In genomic region chr22:41947181-41948080, GRCh38 we compare ENCODE assay signal across 1 cellular context.
TF ChIP-seq lines count a peak whose summit lies in the region.

No MANE protein-coding gene starts in this region.

TF ChIP-seq in HepG2, 621 proteins besides CTCF, POLR2A, EP300 and RAD21 (continued from another document and continues in another):
- TF ChIP-seq RNF219 (CRISPR knock-in tag; IDR thresholded peaks at IDR 0.05), result 0 out of 2 replicates have a peak, but pooled peaks have one; percentile 31
- TF ChIP-seq MZF1 (CRISPR knock-in tag; IDR thresholded peaks at IDR 0.05; ENCODE audit: borderline replicate concordance), result 0 out of 2 replicates have a peak, but pooled peaks have one; percentile 7
- no peak for TF ChIP-seq RBFOX2 (IDR thresholded peaks at IDR 0.05; ENCODE audit: low read depth, low read length)
- no peak for TF ChIP-seq TFAP4 (IDR thresholded peaks at IDR 0.05; ENCODE audit: borderline replicate concordance, low read depth)
- no peak for TF ChIP-seq NFIC (IDR thresholded peaks at IDR 0.05; ENCODE audit: low read length)
- 0 out of 2 replicates have a peak, but pooled peaks have one; percentile 9 for TF ChIP-seq ZNF839 (CRISPR knock-in tag; IDR thresholded peaks at IDR 0.05; ENCODE audit: borderline replicate concordance)
- no peak for TF ChIP-seq HOXA9 (CRISPR knock-in tag; IDR thresholded peaks at IDR 0.05; ENCODE audit: borderline replicate concordance)
- no peak for TF ChIP-seq ZNF724P (CRISPR knock-in tag; IDR thresholded peaks at IDR 0.05; ENCODE audit: borderline replicate concordance)
- no peak for TF ChIP-seq ZNF816 (CRISPR knock-in tag; IDR thresholded peaks at IDR 0.05; ENCODE audit: borderline replicate concordance)
- TF ChIP-seq ZSCAN31 (CRISPR knock-in tag; IDR thresholded peaks at IDR 0.05; ENCODE audit: low read depth), result no peak
- TF ChIP-seq ZNF329 (CRISPR knock-in tag; IDR thresholded peaks at IDR 0.05; ENCODE audit: low read depth), result no peak
- TF ChIP-seq, protein P1, sequence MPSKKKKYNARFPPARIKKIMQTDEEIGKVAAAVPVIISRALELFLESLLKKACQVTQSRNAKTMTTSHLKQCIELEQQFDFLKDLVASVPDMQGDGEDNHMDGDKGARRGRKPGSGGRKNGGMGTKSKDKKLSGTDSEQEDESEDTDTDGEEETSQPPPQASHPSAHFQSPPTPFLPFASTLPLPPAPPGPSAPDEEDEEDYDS (CRISPR knock-in tag; IDR thresholded peaks at IDR 0.05), result no peak
- TF ChIP-seq, protein P2, sequence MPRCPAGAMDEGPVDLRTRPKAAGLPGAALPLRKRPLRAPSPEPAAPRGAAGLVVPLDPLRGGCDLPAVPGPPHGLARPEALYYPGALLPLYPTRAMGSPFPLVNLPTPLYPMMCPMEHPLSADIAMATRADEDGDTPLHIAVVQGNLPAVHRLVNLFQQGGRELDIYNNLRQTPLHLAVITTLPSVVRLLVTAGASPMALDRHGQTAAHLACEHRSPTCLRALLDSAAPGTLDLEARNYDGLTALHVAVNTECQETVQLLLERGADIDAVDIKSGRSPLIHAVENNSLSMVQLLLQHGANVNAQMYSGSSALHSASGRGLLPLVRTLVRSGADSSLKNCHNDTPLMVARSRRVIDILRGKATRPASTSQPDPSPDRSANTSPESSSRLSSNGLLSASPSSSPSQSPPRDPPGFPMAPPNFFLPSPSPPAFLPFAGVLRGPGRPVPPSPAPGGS (CRISPR knock-in tag; IDR thresholded peaks at IDR 0.05), result no peak
- no peak for TF ChIP-seq SIN3A (IDR thresholded peaks at IDR 0.05; ENCODE audit: borderline replicate concordance, low read depth, low read length)
- TF ChIP-seq PHF21A (CRISPR knock-in tag; IDR thresholded peaks at IDR 0.05), result peak; percentile 32; the same call in 1 of the 2 replicates
- 0 out of 2 replicates have a peak, but pooled peaks have one; percentile 15 for TF ChIP-seq ZMYM4 (CRISPR knock-in tag; IDR thresholded peaks at IDR 0.05)
- no peak for TF ChIP-seq ZNF264 (CRISPR knock-in tag; IDR thresholded peaks at IDR 0.05)
- no peak for TF ChIP-seq PATZ1 (CRISPR knock-in tag; IDR thresholded peaks at IDR 0.05)
- TF ChIP-seq ZNF672 (CRISPR knock-in tag; IDR thresholded peaks at IDR 0.05), result no peak
- no peak for TF ChIP-seq ESRRA (CRISPR knock-in tag; IDR thresholded peaks at IDR 0.05; ENCODE audit: low read depth)
- TF ChIP-seq ZNF891 (CRISPR knock-in tag; IDR thresholded peaks at IDR 0.05), result no peak
- no peak for TF ChIP-seq ISL2 (CRISPR knock-in tag; IDR thresholded peaks at IDR 0.05)
- no peak for TF ChIP-seq TCF12 (IDR thresholded peaks at IDR 0.05)
- no peak for TF ChIP-seq TCF12 (CRISPR knock-in tag; IDR thresholded peaks at IDR 0.05)
- no peak for TF ChIP-seq DDIT3 (CRISPR knock-in tag; IDR thresholded peaks at IDR 0.05)
- no peak for TF ChIP-seq NR2C2 (CRISPR knock-in tag; IDR thresholded peaks at IDR 0.05; ENCODE audit: borderline replicate concordance)
- TF ChIP-seq SRSF4 (IDR thresholded peaks at IDR 0.05; ENCODE audit: low read depth, low read length, poor library complexity, severe bottlenecking), result no peak
- TF ChIP-seq ZMYM3 (CRISPR knock-in tag; IDR thresholded peaks at IDR 0.05), result no peak
- TF ChIP-seq, protein P3, sequence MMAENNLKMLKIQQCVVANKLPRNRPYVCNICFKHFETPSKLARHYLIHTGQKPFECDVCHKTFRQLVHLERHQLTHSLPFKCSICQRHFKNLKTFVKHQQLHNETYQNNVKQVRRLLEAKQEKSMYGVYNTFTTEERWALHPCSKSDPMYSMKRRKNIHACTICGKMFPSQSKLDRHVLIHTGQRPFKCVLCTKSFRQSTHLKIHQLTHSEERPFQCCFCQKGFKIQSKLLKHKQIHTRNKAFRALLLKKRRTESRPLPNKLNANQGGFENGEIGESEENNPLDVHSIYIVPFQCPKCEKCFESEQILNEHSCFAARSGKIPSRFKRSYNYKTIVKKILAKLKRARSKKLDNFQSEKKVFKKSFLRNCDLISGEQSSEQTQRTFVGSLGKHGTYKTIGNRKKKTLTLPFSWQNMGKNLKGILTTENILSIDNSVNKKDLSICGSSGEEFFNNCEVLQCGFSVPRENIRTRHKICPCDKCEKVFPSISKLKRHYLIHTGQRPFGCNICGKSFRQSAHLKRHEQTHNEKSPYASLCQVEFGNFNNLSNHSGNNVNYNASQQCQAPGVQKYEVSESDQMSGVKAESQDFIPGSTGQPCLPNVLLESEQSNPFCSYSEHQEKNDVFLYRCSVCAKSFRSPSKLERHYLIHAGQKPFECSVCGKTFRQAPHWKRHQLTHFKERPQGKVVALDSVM (CRISPR knock-in tag; IDR thresholded peaks at IDR 0.05), result no peak
- no peak for TF ChIP-seq FOXO1 (CRISPR knock-in tag; IDR thresholded peaks at IDR 0.05)
- no peak for TF ChIP-seq ZFP37 (CRISPR knock-in tag; IDR thresholded peaks at IDR 0.05; ENCODE audit: borderline replicate concordance)
- no peak; the same call in 1 of the 2 replicates for TF ChIP-seq ZNF3 (CRISPR knock-in tag; IDR thresholded peaks at IDR 0.05)
- TF ChIP-seq ZNF746 (CRISPR knock-in tag; IDR thresholded peaks at IDR 0.05), result no peak; the same call in 1 of the 2 replicates
- no peak for TF ChIP-seq PAWR (CRISPR knock-in tag; IDR thresholded peaks at IDR 0.05; ENCODE audit: borderline replicate concordance)
- TF ChIP-seq RFXANK (CRISPR knock-in tag; IDR thresholded peaks at IDR 0.05), result no peak
- TF ChIP-seq ZNF260 (CRISPR knock-in tag; IDR thresholded peaks at IDR 0.05; ENCODE audit: borderline replicate concordance, low read depth), result no peak
- TF ChIP-seq CCDC6 (CRISPR knock-in tag; IDR thresholded peaks at IDR 0.05), result no peak
- TF ChIP-seq, protein P4, sequence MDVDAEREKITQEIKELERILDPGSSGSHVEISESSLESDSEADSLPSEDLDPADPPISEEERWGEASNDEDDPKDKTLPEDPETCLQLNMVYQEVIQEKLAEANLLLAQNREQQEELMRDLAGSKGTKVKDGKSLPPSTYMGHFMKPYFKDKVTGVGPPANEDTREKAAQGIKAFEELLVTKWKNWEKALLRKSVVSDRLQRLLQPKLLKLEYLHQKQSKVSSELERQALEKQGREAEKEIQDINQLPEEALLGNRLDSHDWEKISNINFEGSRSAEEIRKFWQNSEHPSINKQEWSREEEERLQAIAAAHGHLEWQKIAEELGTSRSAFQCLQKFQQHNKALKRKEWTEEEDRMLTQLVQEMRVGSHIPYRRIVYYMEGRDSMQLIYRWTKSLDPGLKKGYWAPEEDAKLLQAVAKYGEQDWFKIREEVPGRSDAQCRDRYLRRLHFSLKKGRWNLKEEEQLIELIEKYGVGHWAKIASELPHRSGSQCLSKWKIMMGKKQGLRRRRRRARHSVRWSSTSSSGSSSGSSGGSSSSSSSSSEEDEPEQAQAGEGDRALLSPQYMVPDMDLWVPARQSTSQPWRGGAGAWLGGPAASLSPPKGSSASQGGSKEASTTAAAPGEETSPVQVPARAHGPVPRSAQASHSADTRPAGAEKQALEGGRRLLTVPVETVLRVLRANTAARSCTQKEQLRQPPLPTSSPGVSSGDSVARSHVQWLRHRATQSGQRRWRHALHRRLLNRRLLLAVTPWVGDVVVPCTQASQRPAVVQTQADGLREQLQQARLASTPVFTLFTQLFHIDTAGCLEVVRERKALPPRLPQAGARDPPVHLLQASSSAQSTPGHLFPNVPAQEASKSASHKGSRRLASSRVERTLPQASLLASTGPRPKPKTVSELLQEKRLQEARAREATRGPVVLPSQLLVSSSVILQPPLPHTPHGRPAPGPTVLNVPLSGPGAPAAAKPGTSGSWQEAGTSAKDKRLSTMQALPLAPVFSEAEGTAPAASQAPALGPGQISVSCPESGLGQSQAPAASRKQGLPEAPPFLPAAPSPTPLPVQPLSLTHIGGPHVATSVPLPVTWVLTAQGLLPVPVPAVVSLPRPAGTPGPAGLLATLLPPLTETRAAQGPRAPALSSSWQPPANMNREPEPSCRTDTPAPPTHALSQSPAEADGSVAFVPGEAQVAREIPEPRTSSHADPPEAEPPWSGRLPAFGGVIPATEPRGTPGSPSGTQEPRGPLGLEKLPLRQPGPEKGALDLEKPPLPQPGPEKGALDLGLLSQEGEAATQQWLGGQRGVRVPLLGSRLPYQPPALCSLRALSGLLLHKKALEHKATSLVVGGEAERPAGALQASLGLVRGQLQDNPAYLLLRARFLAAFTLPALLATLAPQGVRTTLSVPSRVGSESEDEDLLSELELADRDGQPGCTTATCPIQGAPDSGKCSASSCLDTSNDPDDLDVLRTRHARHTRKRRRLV (CRISPR knock-in tag; IDR thresholded peaks at IDR 0.05), result no peak
- TF ChIP-seq, protein P5, sequence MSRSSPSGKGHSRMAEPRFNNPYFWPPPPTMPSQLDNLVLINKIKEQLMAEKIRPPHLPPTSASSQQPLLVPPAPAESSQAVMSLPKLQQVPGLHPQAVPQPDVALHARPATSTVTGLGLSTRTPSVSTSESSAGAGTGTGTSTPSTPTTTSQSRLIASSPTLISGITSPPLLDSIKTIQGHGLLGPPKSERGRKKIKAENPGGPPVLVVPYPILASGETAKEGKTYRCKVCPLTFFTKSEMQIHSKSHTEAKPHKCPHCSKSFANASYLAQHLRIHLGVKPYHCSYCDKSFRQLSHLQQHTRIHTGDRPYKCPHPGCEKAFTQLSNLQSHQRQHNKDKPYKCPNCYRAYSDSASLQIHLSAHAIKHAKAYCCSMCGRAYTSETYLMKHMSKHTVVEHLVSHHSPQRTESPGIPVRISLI (CRISPR knock-in tag; IDR thresholded peaks at IDR 0.05; ENCODE audit: borderline replicate concordance), result peak; percentile 36; the same call in 1 of the 2 replicates
- TF ChIP-seq, protein P6, sequence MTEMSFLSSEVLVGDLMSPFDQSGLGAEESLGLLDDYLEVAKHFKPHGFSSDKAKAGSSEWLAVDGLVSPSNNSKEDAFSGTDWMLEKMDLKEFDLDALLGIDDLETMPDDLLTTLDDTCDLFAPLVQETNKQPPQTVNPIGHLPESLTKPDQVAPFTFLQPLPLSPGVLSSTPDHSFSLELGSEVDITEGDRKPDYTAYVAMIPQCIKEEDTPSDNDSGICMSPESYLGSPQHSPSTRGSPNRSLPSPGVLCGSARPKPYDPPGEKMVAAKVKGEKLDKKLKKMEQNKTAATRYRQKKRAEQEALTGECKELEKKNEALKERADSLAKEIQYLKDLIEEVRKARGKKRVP (CRISPR knock-in tag; IDR thresholded peaks at IDR 0.05), result no peak
- no peak for TF ChIP-seq CCAR2 (optimal IDR thresholded peaks at IDR 0.05; ENCODE audit: low read depth, low read length)
- TF ChIP-seq SMC3 (IDR thresholded peaks at IDR 0.05; ENCODE audit: low read length), result no peak
- TF ChIP-seq ZNF253 (CRISPR knock-in tag; IDR thresholded peaks at IDR 0.05; ENCODE audit: borderline replicate concordance), result no peak
- TF ChIP-seq SIX4 (CRISPR knock-in tag; IDR thresholded peaks at IDR 0.05), result 0 out of 2 replicates have a peak, but pooled peaks have one; percentile 14
- no peak for TF ChIP-seq KMT2A (CRISPR knock-in tag; IDR thresholded peaks at IDR 0.05)
- TF ChIP-seq SALL2 (CRISPR knock-in tag; IDR thresholded peaks at IDR 0.05), result 0 out of 2 replicates have a peak, but pooled peaks have one; percentile 4
- no peak for TF ChIP-seq ZNF562 (CRISPR knock-in tag; IDR thresholded peaks at IDR 0.05; ENCODE audit: borderline replicate concordance)
- no peak; the same call in 1 of the 2 replicates for TF ChIP-seq EEA1 (CRISPR knock-in tag; IDR thresholded peaks at IDR 0.05; ENCODE audit: borderline replicate concordance)
- TF ChIP-seq ZSCAN9 (CRISPR knock-in tag; IDR thresholded peaks at IDR 0.05; ENCODE audit: borderline replicate concordance), result no peak
- TF ChIP-seq ZNF564 (CRISPR knock-in tag; IDR thresholded peaks at IDR 0.05), result no peak
- TF ChIP-seq ZNF33A (CRISPR knock-in tag; IDR thresholded peaks at IDR 0.05; ENCODE audit: borderline replicate concordance), result no peak
- TF ChIP-seq ONECUT2 (CRISPR knock-in tag; IDR thresholded peaks at IDR 0.05), result no peak
- no peak for TF ChIP-seq ARNT2 (CRISPR knock-in tag; IDR thresholded peaks at IDR 0.05; ENCODE audit: low read depth)
- no peak for TF ChIP-seq CREM (IDR thresholded peaks at IDR 0.05)
- no peak for TF ChIP-seq CREM (CRISPR knock-in tag; IDR thresholded peaks at IDR 0.05)
- TF ChIP-seq EED (CRISPR knock-in tag; IDR thresholded peaks at IDR 0.05), result no peak
